In the genomic region with DNA sequence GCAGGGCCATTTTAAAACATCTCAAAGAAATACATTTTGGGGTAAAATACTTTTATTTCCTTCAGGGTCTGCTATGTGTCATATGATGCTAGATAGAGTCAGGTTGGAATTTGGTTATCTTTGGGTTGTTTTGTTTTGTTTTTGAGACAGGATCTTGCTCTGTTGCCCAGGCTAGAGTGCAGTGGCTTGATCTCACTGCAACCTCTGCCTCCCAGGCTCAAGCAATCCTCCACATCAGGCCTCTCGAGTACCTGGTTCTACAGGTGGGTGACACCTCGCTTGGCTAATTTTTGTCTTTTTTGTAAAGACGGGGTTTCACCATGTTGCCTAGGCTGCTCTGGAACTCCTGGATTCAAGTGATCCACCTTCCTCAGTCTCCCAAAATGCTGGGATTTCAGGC, we compare ENCODE assay signal across 24 cellular contexts.
"Had no signal": no experiment of that assay in that cellular context is flagged by ENCODE, and none has a peak within 500 bp of the region (broad histone marks: within the 10 kb centered on the region; RNA-seq: fewer than 3 reads in every experiment).

No MANE protein-coding gene starts in this region.

- DNase-seq: activated CD4-positive, alpha-beta memory T cell treated with anti-CD3 and anti-CD28 coated beads, Interleukin-2, amount 10 ng/mL, durations not matched to agents 7 days and 5 days; activated CD4-positive, alpha-beta T cell treated with anti-CD3 and anti-CD28 coated beads for 48 hours; activated CD8-positive, alpha-beta memory T cell treated with anti-CD3 and anti-CD28 coated beads, Interleukin-2, amount 10 ng/mL, durations not matched to agents 7 days and 5 days; activated naive CD4-positive, alpha-beta T cell; activated T-cell treated with anti-CD3 and anti-CD28 coated beads for 4 hours; activated T-cell treated with anti-CD3 and anti-CD28 coated beads, Interleukin-2, amount 50 U/mL, for 72 hours; dermis blood vessel endothelial cell; effector CD4-positive, alpha-beta T cell; islet precursor cell; left ventricle myocardium inferior; mesendoderm; mucosa of descending colon; nephron progenitor cell; ovary; right lobe of liver; stimulated activated CD4-positive, alpha-beta T cell treated with anti-CD3 and anti-CD28 coated beads, Interleukin-2, amount 100 ng/mL, for 48 hours; stimulated activated naive CD4-positive, alpha-beta T cell treated with Interleukin-2 at 50 U/mL for 16 hours; testis had no signal

- H3K9me3 ChIP-seq: left ventricle myocardium inferior, mucosa of descending colon, ovary, right lobe of liver, testis, vagina had no signal

- H3K27me3 ChIP-seq: ovary, right lobe of liver, testis, vagina had no signal

- H3K9me3 Mint-ChIP-seq: activated CD4-positive, alpha-beta memory T cell treated with anti-CD3 and anti-CD28 coated beads, Interleukin-2, amount 10 ng/mL, durations not matched to agents 7 days and 5 days; activated T-cell treated with anti-CD3 and anti-CD28 coated beads, Interleukin-2, amount 50 U/mL, for 72 hours; type B pancreatic cell had no signal

- H3K36me3 ChIP-seq: left ventricle myocardium inferior, ovary, right lobe of liver, vagina had no signal

- H3K4me3 ChIP-seq: left ventricle myocardium inferior, lung, mucosa of descending colon, ovary, right lobe of liver, testis, vagina had no signal

- H3K4me3 Mint-ChIP-seq: activated CD4-positive, alpha-beta memory T cell treated with anti-CD3 and anti-CD28 coated beads, Interleukin-2, amount 10 ng/mL, durations not matched to agents 7 days and 5 days; activated CD8-positive, alpha-beta memory T cell treated with anti-CD3 and anti-CD28 coated beads, Interleukin-2, amount 10 ng/mL, durations not matched to agents 7 days and 5 days; nephron progenitor cell; type B pancreatic cell had no signal

- H3K27ac Mint-ChIP-seq: activated CD4-positive, alpha-beta memory T cell treated with anti-CD3 and anti-CD28 coated beads, Interleukin-2, amount 10 ng/mL, durations not matched to agents 7 days and 5 days; activated CD8-positive, alpha-beta memory T cell treated with anti-CD3 and anti-CD28 coated beads, Interleukin-2, amount 10 ng/mL, durations not matched to agents 7 days and 5 days; nephron progenitor cell; progenitor cell of endocrine pancreas; type B pancreatic cell had no signal

- H3K4me1 ChIP-seq: right lobe of liver, testis had no signal

- H3K27me3 Mint-ChIP-seq: progenitor cell of endocrine pancreas, type B pancreatic cell had no signal

- ATAC-seq: activated CD4-positive, CD25-positive, alpha-beta regulatory T cell treated with anti-CD3 and anti-CD28 coated beads, Interleukin-2, amount 50 U/mL, for 24 hours; activated CD8-positive, alpha-beta memory T cell treated with anti-CD3 and anti-CD28 coated beads, Interleukin-2, amount 10 ng/mL, durations not matched to agents 7 days and 5 days; activated T-cell treated with anti-CD3 and anti-CD28 coated beads, Interleukin-2, amount 50 U/mL, for 72 hours; mucosa of descending colon; right lobe of liver had no signal

- H3K27ac ChIP-seq: left ventricle myocardium inferior, ovary, right lobe of liver, testis, vagina, VCaP had no signal
